17 cellular contexts compared by ENCODE assay signal in genomic region chr3:60250210-60250609, GRCh38.
DNase-seq lines count a peak whose midpoint lies in the region; FAIRE-seq and TF ChIP-seq lines count a peak whose summit lies in the region.
"Had no signal": no experiment of that assay in that cellular context is flagged by ENCODE, and none has a peak within 500 bp of the region (broad histone marks: within the 10 kb centered on the region; RNA-seq: fewer than 3 reads in every experiment).

No MANE protein-coding gene starts in this region.

- peaks cover 17% of the 10 kb centered on the region for H3K4me1 ChIP-seq in BLaER1
- no peaks in the 10 kb centered on the region for H3K4me1 ChIP-seq in GM23248 (ENCODE audit: insufficient read depth)
- no peaks in the 10 kb centered on the region for H3K4me1 ChIP-seq in astrocyte (ENCODE audit: insufficient read depth, low read length)

- no peaks in the 10 kb centered on the region for H3K9me2 ChIP-seq in GM23248 (ENCODE audit: insufficient read depth)

- no peak overlapping the region for H3K4me3 Mint-ChIP-seq in astrocyte (ENCODE audit: unreplicated experiment)

- DNase-seq in GM23248, result peak; percentile 30
- DNase-seq in astrocyte (ENCODE audit: low read depth), result peak; percentile 11
- DNase-seq in fibroblast of pulmonary artery (ENCODE audit: low read depth), result peak; percentile 11
- no peak for DNase-seq in activated CD4-positive, alpha-beta T cell treated with anti-CD3 and anti-CD28 coated beads, Interleukin-2, amount 50 U/mL, for 1 hour
- no peak for DNase-seq in NCI-H2029 treated with DMSO at 0.1 percent for 48 hours (lab: John Stamatoyannopoulos, UW)
- no peak for DNase-seq in COLO668 (lab: John Stamatoyannopoulos, UW; ENCODE audit: unreplicated experiment)
- DNase-seq in NOMO-1 (lab: John Stamatoyannopoulos, UW; ENCODE audit: unreplicated experiment in 2 of 2), result no peak
- DNase-seq: C1 segment of cervical spinal cord, NCI-H1105 treated with DMSO at 0.1 percent for 48 hours, NCI-H1930, NCI-H345, SHP77 had no signal

- H3K27me3 ChIP-seq in BLaER1 (no peaks in the 10 kb centered on the region), GM23248 (replicated peaks; ENCODE audit: insufficient read depth) (no peaks in the 10 kb centered on the region), astrocyte (ENCODE audit: insufficient read depth, low read length) (no peaks in the 10 kb centered on the region)

- H3K4me3 ChIP-seq in BLaER1, result no peak overlapping the region
- H3K4me3 ChIP-seq in GM23248, result no peak overlapping the region
- no peak overlapping the region for H3K4me3 ChIP-seq in astrocyte (ENCODE audit: insufficient read depth, low read depth, low read length)
- no peak overlapping the region for H3K4me3 ChIP-seq in fibroblast of pulmonary artery (replicated peaks; ENCODE audit: low read depth, low read length)
- H3K4me3 ChIP-seq: GM12878 had no signal

- no peaks in the 10 kb centered on the region for H3K9me3 Mint-ChIP-seq in astrocyte (ENCODE audit: unreplicated experiment)

- H3K9ac ChIP-seq in BLaER1 (no peak overlapping the region), GM23248 (no peak overlapping the region), astrocyte (ENCODE audit: low read length) (no peak overlapping the region)
- H3K9ac ChIP-seq: KMS-11 had no signal

- H3K4me1 Mint-ChIP-seq in astrocyte (ENCODE audit: low read depth, unreplicated experiment), result peaks cover 6% of the 10 kb centered on the region

- H3K9me3 ChIP-seq in BLaER1 (peaks cover 6% of the 10 kb centered on the region; the same call in 1 of the 2 replicates), GM23248 (ENCODE audit: low read depth) (no peaks in the 10 kb centered on the region), astrocyte (ENCODE audit: insufficient read depth, low read depth, low read length) (no peaks in the 10 kb centered on the region)

- 42 to 50% methylated on average over 2 of the region's 2 CpGs for WGBS in GM23248 (ENCODE audit: low coverage in 1 of 2, low lambda C conversion rate in 2 of 2, missing lambda C conversion rate in 2 of 2), 2 experiments

- H3F3A ChIP-seq in GM23248 (ENCODE audit: insufficient read depth), result no peaks in the 10 kb centered on the region

- peak overlapping the region; percentile 1; the same call in 1 of the 2 replicates for H3K27ac ChIP-seq in BLaER1
- no peak overlapping the region for H3K27ac ChIP-seq in GM23248
- H3K27ac ChIP-seq in astrocyte (ENCODE audit: low read depth, low read length), result no peak overlapping the region
- H3K27ac ChIP-seq: HL-60, KMS-11 had no signal

- no peaks in the 10 kb centered on the region for H3K36me3 Mint-ChIP-seq in astrocyte (ENCODE audit: low read depth, unreplicated experiment)

- H2AFZ ChIP-seq in GM23248 (no peak overlapping the region; the same call in 1 of the 2 replicates), astrocyte (ENCODE audit: low read depth, low read length) (no peak overlapping the region)

- no peaks in the 10 kb centered on the region for H3K27me3 Mint-ChIP-seq in astrocyte (ENCODE audit: low read depth, unreplicated experiment)

- no peaks in the 10 kb centered on the region for H3K79me2 ChIP-seq in GM23248 (ENCODE audit: insufficient read depth)
- no peaks in the 10 kb centered on the region for H3K79me2 ChIP-seq in astrocyte (ENCODE audit: insufficient read depth, low read length)

- no peak for TF ChIP-seq CTCF in astrocyte (IDR thresholded peaks at IDR 0.05; ENCODE audit: insufficient read depth, low read depth, low read length)
- TF ChIP-seq CTCF in fibroblast of pulmonary artery (IDR thresholded peaks at IDR 0.05; ENCODE audit: low read length, missing control alignments), result no peak

- H4K20me1 ChIP-seq in BLaER1 (no peaks in the 10 kb centered on the region), GM23248 (ENCODE audit: insufficient read depth) (no peaks in the 10 kb centered on the region), astrocyte (ENCODE audit: insufficient read depth, low read length) (no peaks in the 10 kb centered on the region)

- H3K36me3 ChIP-seq in BLaER1, result no peaks in the 10 kb centered on the region
- H3K36me3 ChIP-seq in GM23248 (ENCODE audit: low read depth), result no peaks in the 10 kb centered on the region
- no peaks in the 10 kb centered on the region for H3K36me3 ChIP-seq in astrocyte (ENCODE audit: insufficient read depth, low read length)

- peak overlapping the region; percentile 25 for H3K4me2 ChIP-seq in BLaER1
- H3K4me2 ChIP-seq in GM23248 (ENCODE audit: unreplicated experiment), result no peak overlapping the region
- no peak overlapping the region for H3K4me2 ChIP-seq in astrocyte (ENCODE audit: low read length)
- H3K4me2 ChIP-seq: KMS-11 had no signal

- no peak for FAIRE-seq in astrocyte (lab: Jason Lieb, UNC)
- FAIRE-seq: GM12878, RCC 7860 had no signal

- in situ Hi-C loops in GM23248 (cut with MboI), result no loop called here

- H3K27ac Mint-ChIP-seq in astrocyte (ENCODE audit: unreplicated experiment), result peak overlapping the region; percentile 34

Comparison
In these comparisons a context has a peak if more than half of its experiments do, and no peak if none do; other contexts are left out.
1. DNase-seq: peak in GM23248 (single experiment), astrocyte (single experiment) and fibroblast of pulmonary artery (single experiment); none in activated CD4-positive, alpha-beta T cell treated with anti-CD3 and anti-CD28 coated beads, Interleukin-2, amount 50 U/mL, for 1 hour (single experiment), NCI-H2029 treated with DMSO at 0.1 percent for 48 hours (single experiment), COLO668 (single experiment) and NOMO-1 (0 of 2).